ENCODE assay signal across 8 cellular contexts in genomic region chr15:65869954-65870871, GRCh38. TPM values are rescaled to one million over a fixed set of nuclear protein-coding genes. Genes with fewer than 3 reads are reported as not detected.
DNase-seq lines count a peak whose midpoint lies in the region; ATAC-seq and TF ChIP-seq lines count a peak whose summit lies in the region.

No MANE protein-coding gene starts in this region.

- H3K4me1 Mint-ChIP-seq in activated CD8-positive, alpha-beta T cell treated with anti-CD3 and anti-CD28 coated beads, Interleukin-2, amount 10 ng/mL, durations not matched to agents 7 days and 5 days (ENCODE audit: low read depth): peaks cover 28% of the 10 kb centered on the region
- peaks cover 26 to 40% (median 37%) of the 10 kb centered on the region in 4 donors for H3K4me1 Mint-ChIP-seq in naive thymus-derived CD8-positive, alpha-beta T cell

- peak; percentile 8 for DNase-seq in AG08395 (ENCODE audit: low spot score)
- peak; percentile 33 for DNase-seq in NCI-H2029 (lab: John Stamatoyannopoulos, UW)
- DNase-seq in activated CD8-positive, alpha-beta T cell treated with anti-CD3 and anti-CD28 coated beads, Interleukin-2, amount 10 ng/mL, durations not matched to agents 7 days and 5 days: peak; percentile 49
- DNase-seq in fibroblast of mammary gland (ENCODE audit: low read depth): peak; percentile 32
- DNase-seq in naive thymus-derived CD8-positive, alpha-beta T cell: peak in 6 of 10 donors; percentile 7 to 67 (median 28)
- DNase-seq in vagina (ENCODE audit: extremely low spot score in 2 of 2): peak in 1 of 2 donors; percentile 96

- peaks cover 37% of the 10 kb centered on the region for H3K4me1 ChIP-seq in vagina

- no peaks in the 10 kb centered on the region for H3K9me3 ChIP-seq in vagina

- TF ChIP-seq POLR2A in vagina (IDR thresholded peaks at IDR 0.05): no peak

- CTCF ChIA-PET in activated CD8-positive, alpha-beta T cell treated with anti-CD3 and anti-CD28 coated beads, Interleukin-2, amount 10 ng/mL, durations not matched to agents 7 days and 5 days (lab: Charles Lee): interaction anchor here (0.7 to 2.7 kb wide), 19 partner anchors 7 to 584 kb away, joined by 3 to 9 read pairs (median 5); partner anchors contain the start of genes INTS14 and PARP16

- peaks cover 4% of the 10 kb centered on the region for H3K27me3 Mint-ChIP-seq in activated CD8-positive, alpha-beta T cell treated with anti-CD3 and anti-CD28 coated beads, Interleukin-2, amount 10 ng/mL, durations not matched to agents 7 days and 5 days (ENCODE audit: low read depth)
- peaks cover 0 to 4% (median 0%) of the 10 kb centered on the region in 5 donors for H3K27me3 Mint-ChIP-seq in naive thymus-derived CD8-positive, alpha-beta T cell

- peaks cover 0 to 7% of the 10 kb centered on the region in 2 donors for H3K36me3 ChIP-seq in vagina

- peak overlapping the region; percentile 99 for H3K4me3 Mint-ChIP-seq in activated CD8-positive, alpha-beta T cell treated with anti-CD3 and anti-CD28 coated beads, Interleukin-2, amount 10 ng/mL, durations not matched to agents 7 days and 5 days
- H3K4me3 Mint-ChIP-seq in naive thymus-derived CD8-positive, alpha-beta T cell: peak overlapping the region; percentile 93 to 100 (median 99)

- H3K27me3 ChIP-seq in vagina: no peaks in the 10 kb centered on the region

- H3K4me3 ChIP-seq in fibroblast of mammary gland (ENCODE audit: control insufficient read depth, low read depth, low read length) (peak overlapping the region; percentile 97), vagina (peak overlapping the region; percentile 82 to 98)

- H3K36me3 Mint-ChIP-seq in activated CD8-positive, alpha-beta T cell treated with anti-CD3 and anti-CD28 coated beads, Interleukin-2, amount 10 ng/mL, durations not matched to agents 7 days and 5 days (ENCODE audit: low read depth): peaks cover 18% of the 10 kb centered on the region
- peaks cover 0 to 9% (median 0%) of the 10 kb centered on the region in 3 donors for H3K36me3 Mint-ChIP-seq in naive thymus-derived CD8-positive, alpha-beta T cell

- H3K27ac Mint-ChIP-seq in activated CD8-positive, alpha-beta T cell treated with anti-CD3 and anti-CD28 coated beads, Interleukin-2, amount 10 ng/mL, durations not matched to agents 7 days and 5 days: peak overlapping the region; percentile 94
- peak overlapping the region; percentile 93 to 100 (median 99) for H3K27ac Mint-ChIP-seq in naive thymus-derived CD8-positive, alpha-beta T cell

- POLR2A ChIA-PET in activated CD8-positive, alpha-beta T cell treated with anti-CD3 and anti-CD28 coated beads, Interleukin-2, amount 10 ng/mL, durations not matched to agents 7 days and 5 days (lab: Charles Lee): interaction anchor here (0.6 to 2.8 kb wide), 21 partner anchors 8 to 636 kb away, joined by 3 to 35 read pairs (median 5); partner anchors contain the start of genes DENND4A, INTS14 and RNU5B-1
- POLR2A ChIA-PET in naive thymus-derived CD8-positive, alpha-beta T cell (lab: Charles Lee): interaction anchor here (0.5 to 2.4 kb wide), 21 partner anchors 9 to 565 kb away, joined by 3 to 23 read pairs (median 4); partner anchors contain the start of genes DENND4A, DPP8, INTS14 and RNU5B-1

- TF ChIP-seq CTCF in fibroblast of mammary gland (conservative IDR thresholded peaks at IDR 0.05; ENCODE audit: control insufficient read depth, insufficient read depth, low read depth, low read length) (no peak), vagina (IDR thresholded peaks at IDR 0.05) (no peak)

- H3K9me3 Mint-ChIP-seq in activated CD8-positive, alpha-beta T cell treated with anti-CD3 and anti-CD28 coated beads, Interleukin-2, amount 10 ng/mL, durations not matched to agents 7 days and 5 days (ENCODE audit: insufficient read depth): no peaks in the 10 kb centered on the region
- peaks cover 0 to 4% (median 0%) of the 10 kb centered on the region in 9 donors for H3K9me3 Mint-ChIP-seq in naive thymus-derived CD8-positive, alpha-beta T cell

- intact Hi-C loops in vagina (cut with DNase I): no loop called here

- peak; percentile 2 for ATAC-seq in GM18499 (IDR thresholded peaks at IDR 0.05; ENCODE audit: insufficient read depth, unreplicated experiment)
- ATAC-seq in activated CD8-positive, alpha-beta T cell treated with anti-CD3 and anti-CD28 coated beads, Interleukin-2, amount 10 ng/mL, durations not matched to agents 7 days and 5 days: no peak
- ATAC-seq in naive thymus-derived CD8-positive, alpha-beta T cell: no peak
- ATAC-seq in GM19467 (IDR thresholded peaks at IDR 0.05; ENCODE audit: unreplicated experiment): no peak

- peak overlapping the region; percentile 96 for H3K27ac ChIP-seq in vagina

RNA-seq across cellular contexts. Expression of gene RAB11A, which starts 0.9 kb away (rescaled TPM):
- 100 to 1,000 TPM; 163 to 168 TPM for total RNA-seq in activated CD8-positive, alpha-beta T cell treated with anti-CD3 and anti-CD28 coated beads, Interleukin-2, amount 10 ng/mL, durations not matched to agents 7 days and 5 days
- total RNA-seq in naive thymus-derived CD8-positive, alpha-beta T cell: 10 to 100 TPM; 75.9 to 76.9 TPM
- polyA plus RNA-seq in naive thymus-derived CD8-positive, alpha-beta T cell: 100 to 1,000 TPM; 186 to 204 (median 186) TPM
- total RNA-seq in vagina: 151 TPM
